In genomic region chr18:10078053-10078452, GRCh38 we compare ENCODE assay signal across 19 cellular contexts.
DNase-seq lines count a peak whose midpoint lies in the region; ATAC-seq and TF ChIP-seq lines count a peak whose summit lies in the region.
"Had no signal": no experiment of that assay in that cellular context is flagged by ENCODE, and none has a peak within 500 bp of the region (broad histone marks: within the 10 kb centered on the region; RNA-seq: fewer than 3 reads in every experiment).

No MANE protein-coding gene starts in this region.

- peak overlapping the region; percentile 68 for H3K27ac ChIP-seq in endodermal cell (ENCODE audit: low read depth, low read length)
- H3K27ac ChIP-seq: PC-9, RWPE1 had no signal

- peaks cover 13% of the 10 kb centered on the region for H3K4me1 ChIP-seq in endodermal cell (ENCODE audit: control insufficient read depth, insufficient read depth, low read length)
- H3K4me1 ChIP-seq in mucosa of descending colon (ENCODE audit: low read depth) = no peaks in the 10 kb centered on the region

- H3K9me3 ChIP-seq in endodermal cell (ENCODE audit: control insufficient read depth, low read length) (peaks cover 25% of the 10 kb centered on the region), mucosa of descending colon (peaks cover 6% of the 10 kb centered on the region)

- H3K27ac Mint-ChIP-seq in endodermal cell (no peak overlapping the region), type B pancreatic cell (no peak overlapping the region)
- H3K27ac Mint-ChIP-seq: CD14-positive monocyte, HFFc6 had no signal

- intact Hi-C loops in mucosa of descending colon (cut with DNase I, micrococcal nuclease) = no loop called here
- intact Hi-C loops in cardiac septum (cut with DNase I) = no loop called here

- TF ChIP-seq CTCF in endodermal cell (conservative IDR thresholded peaks at IDR 0.05) (no peak), mucosa of descending colon (IDR thresholded peaks at IDR 0.05) (no peak), type B pancreatic cell (conservative IDR thresholded peaks at IDR 0.05) (no peak)

- H3K36me3 ChIP-seq in endodermal cell (ENCODE audit: control insufficient read depth, insufficient read depth, low read length) (no peaks in the 10 kb centered on the region), mucosa of descending colon (ENCODE audit: low read depth) (no peaks in the 10 kb centered on the region)

- ATAC-seq in mucosa of descending colon = peak; percentile 61

- H3K4me1 Mint-ChIP-seq in endodermal cell = peaks cover 24% of the 10 kb centered on the region
- peaks cover 54% of the 10 kb centered on the region for H3K4me1 Mint-ChIP-seq in type B pancreatic cell (ENCODE audit: unreplicated experiment)

- peaks cover 4% of the 10 kb centered on the region for H3K27me3 Mint-ChIP-seq in endodermal cell (ENCODE audit: insufficient read depth)
- H3K27me3 Mint-ChIP-seq in type B pancreatic cell = no peaks in the 10 kb centered on the region

- H3K4me3 Mint-ChIP-seq in endodermal cell = no peak overlapping the region
- H3K4me3 Mint-ChIP-seq in type B pancreatic cell = peak overlapping the region; percentile 3
- H3K4me3 Mint-ChIP-seq: CD14-positive monocyte, HFFc6 had no signal

- H3K36me3 Mint-ChIP-seq in endodermal cell (ENCODE audit: low read depth) (peaks cover 7% of the 10 kb centered on the region), type B pancreatic cell (peaks cover 8% of the 10 kb centered on the region)

- H3K27me3 ChIP-seq in endodermal cell (ENCODE audit: control insufficient read depth, insufficient read depth, low read length, poor library complexity, severe bottlenecking) = no peaks in the 10 kb centered on the region

- H3K9ac ChIP-seq in endodermal cell (ENCODE audit: extremely low read depth, low read length, poor library complexity, severe bottlenecking) = no peak overlapping the region

- DNase-seq in SW480 (ENCODE audit: low spot score) (peak; percentile 80), endodermal cell (no peak), mucosa of descending colon (no peak), type B pancreatic cell (ENCODE audit: extremely low spot score, unreplicated experiment) (no peak), NCI-H526 (lab: John Stamatoyannopoulos, UW) (no peak), foreskin melanocyte (no peak), cardiac septum (ENCODE audit: low spot score) (no peak)
- DNase-seq: ACHN, COR-L47, DMS 273 treated with DMSO at 0.1 percent for 48 hours, HFFc6, Karpas-422, NCI-H1436 treated with DMSO at 0.1 percent for 48 hours, NCI-H2081, NCI-H524, PC-9, SIG-M5 had no signal

- WGBS in endodermal cell (ENCODE audit: insufficient coverage in 1 of 2, insufficient read length in 1 of 2), 2 experiments = 77 to 90% methylated on average over 3 to 5 of the region's 5 CpGs

- H3K4me3 ChIP-seq in endodermal cell (ENCODE audit: low read length) = no peak overlapping the region
- H3K4me3 ChIP-seq in mucosa of descending colon = no peak overlapping the region
- H3K4me3 ChIP-seq: PC-9 had no signal

- H3K9me3 Mint-ChIP-seq in endodermal cell = peaks cover 24% of the 10 kb centered on the region
- peaks cover 17% of the 10 kb centered on the region for H3K9me3 Mint-ChIP-seq in type B pancreatic cell
